ENCODE assay signal across 10 cellular contexts in genomic region chr9:80134487-80134886, GRCh38.
DNase-seq lines count a peak whose midpoint lies in the region; ATAC-seq, FAIRE-seq and TF ChIP-seq lines count a peak whose summit lies in the region.
"Had no signal": no experiment of that assay in that cellular context is flagged by ENCODE, and none has a peak within 500 bp of the region (broad histone marks: within the 10 kb centered on the region; RNA-seq: fewer than 3 reads in every experiment).

No MANE protein-coding gene starts in this region.

- H3K4me1 ChIP-seq in pancreas, result no peaks in the 10 kb centered on the region
- H3K4me1 ChIP-seq: parathyroid adenoma had no signal

- no peaks in the 10 kb centered on the region for H3K27me3 ChIP-seq in pancreas

- POLR2A ChIA-PET in GM10248 (lab: Yijun Ruan, JAX), result no interaction called here

- DNase-seq in GM10248 (ENCODE audit: extremely low spot score), result peak; percentile 46
- DNase-seq in activated T-cell treated with anti-CD3 and anti-CD28 coated beads for 4 hours, result no peak
- no peak for DNase-seq in NCI-H2107 treated with DMSO at 0.1 percent for 48 hours (lab: John Stamatoyannopoulos, UW; ENCODE audit: unreplicated experiment)
- DNase-seq in pancreas, result no peak
- DNase-seq in AML-193 (lab: John Stamatoyannopoulos, UW), result no peak
- DNase-seq: stimulated activated CD4-positive, alpha-beta T cell treated with anti-CD3 and anti-CD28 coated beads, Interleukin-4, amount 100 ng/mL, for 4 hours had no signal

- no peak overlapping the region for H3K4me3 ChIP-seq in pancreas

- TF ChIP-seq CTCF in GM10248 (IDR thresholded peaks at IDR 0.05; ENCODE audit: control extremely low read depth, extremely low read depth, low read depth, missing control alignments) (no peak), pancreas (IDR thresholded peaks at IDR 0.05) (no peak)

- 33 to 41% methylated on average over 2 of the region's 2 CpGs for WGBS in pancreas, 2 donors

- CTCF ChIA-PET in GM10248 (lab: Yijun Ruan, JAX), result no interaction called here

- H3K9me3 ChIP-seq in pancreas, result no peaks in the 10 kb centered on the region

- no peak for FAIRE-seq in pancreas (lab: Jason Lieb, UNC)

- intact Hi-C loops in pancreas (cut with DNase I), result no loop called here

- no peaks in the 10 kb centered on the region for H3K36me3 ChIP-seq in pancreas

- H3K27ac ChIP-seq in pancreas, result no peak overlapping the region
- H3K27ac ChIP-seq: parathyroid adenoma had no signal

- ATAC-seq in GM19351 (IDR thresholded peaks at IDR 0.05; ENCODE audit: unreplicated experiment) (peak; percentile 93), HG02759 (IDR thresholded peaks at IDR 0.05; ENCODE audit: unreplicated experiment) (peak; percentile 99), HG03457 (IDR thresholded peaks at IDR 0.05; ENCODE audit: unreplicated experiment) (peak; percentile 97), pancreas (no peak)

Comparison
In these comparisons a context has a peak if more than half of its experiments do, and no peak if none do; other contexts are left out.
1. ATAC-seq: peak in GM19351 (single experiment), HG02759 (single experiment) and HG03457 (single experiment); none in pancreas (0 of 4).